ENCODE assay signal across 8 cellular contexts in genomic region chr4:2441393-2442174, GRCh38.
DNase-seq lines count a peak whose midpoint lies in the region; ATAC-seq and TF ChIP-seq lines count a peak whose summit lies in the region.

No MANE protein-coding gene starts in this region.

- no peak overlapping the region for H3K4me3 ChIP-seq in KMS-11 (IDR thresholded peaks at IDR 0.05; ENCODE audit: insufficient read depth, low read depth, low read length)
- H3K4me3 ChIP-seq in adipocyte (ENCODE audit: low read length): no peak overlapping the region

- H3K4me2 ChIP-seq in KMS-11: no peak overlapping the region; the same call in 1 of the 2 replicates

- H3K9me3 ChIP-seq in adipocyte (ENCODE audit: control insufficient read depth, low read length): no peaks in the 10 kb centered on the region

- H3K27ac ChIP-seq in KMS-11: no peak overlapping the region

- ATAC-seq in GM21423 (IDR thresholded peaks at IDR 0.05; ENCODE audit: unreplicated experiment): peak; percentile 76

- H3K4me1 ChIP-seq in KMS-11 (ENCODE audit: low read depth, poor library complexity, severe bottlenecking): no peaks in the 10 kb centered on the region
- peaks cover 7% of the 10 kb centered on the region for H3K4me1 ChIP-seq in adipocyte (ENCODE audit: control insufficient read depth, insufficient read depth, low read length)

- TF ChIP-seq CTCF in KMS-11 (conservative IDR thresholded peaks at IDR 0.05; ENCODE audit: low read depth, low read length): peak; percentile 74

- H3K36me3 ChIP-seq in KMS-11 (ENCODE audit: insufficient read depth) (no peaks in the 10 kb centered on the region), adipocyte (ENCODE audit: control insufficient read depth, insufficient read depth, low read length, severe bottlenecking) (no peaks in the 10 kb centered on the region)

- H3K27me3 ChIP-seq in KMS-11 (ENCODE audit: insufficient read depth, low read depth): no peaks in the 10 kb centered on the region
- H3K27me3 ChIP-seq in adipocyte (replicated peaks; ENCODE audit: control insufficient read depth, insufficient read depth, low read length): peaks cover 6% of the 10 kb centered on the region

- H3K79me2 ChIP-seq in KMS-11 (ENCODE audit: insufficient read depth, low read depth): no peaks in the 10 kb centered on the region

- peak overlapping the region; percentile 67; the same call in 1 of the 2 replicates for H2AFZ ChIP-seq in KMS-11 (ENCODE audit: low read depth)

- H3K9ac ChIP-seq in KMS-11 (no peak overlapping the region), adipocyte (ENCODE audit: low read length) (no peak overlapping the region)

- H4K20me1 ChIP-seq in KMS-11 (ENCODE audit: insufficient read depth): no peaks in the 10 kb centered on the region

- DNase-seq in DMS53 treated with DMSO at 0.1 percent for 48 hours (lab: John Stamatoyannopoulos, UW; ENCODE audit: unreplicated experiment) (peak; percentile 68), SKM-1 treated with dmso at 0.1 percent for 144 hours (lab: John Stamatoyannopoulos, UW; ENCODE audit: unreplicated experiment) (peak; percentile 74), adipocyte (ENCODE audit: low read depth) (peak; percentile 62), iPS DF 4.7 (ENCODE audit: extremely low read depth, low spot score) (peak; percentile 85), midbrain (lab: John Stamatoyannopoulos, UW) (no peak)
- DNase-seq in stimulated activated CD4-positive, alpha-beta T cell treated with anti-CD3 and anti-CD28 coated beads, Interleukin-4, amount 100 ng/mL, for 24 hours: peak; percentile 71
